Comparison of ENCODE assay signal across 21 cellular contexts in the genomic region with DNA sequence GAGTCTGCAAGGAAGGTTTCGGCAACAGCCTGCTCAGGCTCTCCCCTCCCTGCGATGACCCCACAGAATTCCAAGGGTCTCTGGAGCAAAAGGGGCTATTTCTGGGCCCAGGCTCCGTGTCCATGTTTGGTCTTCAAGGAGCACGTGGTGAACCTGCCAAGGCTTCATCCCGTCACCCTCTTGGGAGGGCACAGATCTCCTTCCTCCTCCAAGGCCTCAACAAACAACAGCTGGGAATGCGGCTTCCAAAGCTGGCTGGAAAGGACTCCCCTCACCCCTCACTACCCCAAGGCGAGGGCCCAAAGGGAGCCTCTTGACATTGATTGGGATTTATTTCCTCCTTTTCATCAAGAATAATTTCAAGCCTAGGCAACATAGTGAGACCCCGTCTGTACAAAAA. TPM values are rescaled to one million over a fixed set of nuclear protein-coding genes. Genes with fewer than 3 reads are reported as not detected.
DNase-seq lines count a peak whose midpoint lies in the region; ATAC-seq, FAIRE-seq and TF ChIP-seq lines count a peak whose summit lies in the region.
"Had no signal": no experiment of that assay in that cellular context is flagged by ENCODE, and none has a peak within 500 bp of the region (broad histone marks: within the 10 kb centered on the region; RNA-seq: fewer than 3 reads in every experiment).

No MANE protein-coding gene starts in this region.

- ATAC-seq in upper lobe of right lung: no peak
- ATAC-seq in HG02840 (IDR thresholded peaks at IDR 0.05; ENCODE audit: low FRiP score, unreplicated experiment): no peak

- H3K27ac ChIP-seq in RWPE1 (peak overlapping the region; percentile 1; the same call in 1 of the 2 replicates), H1 (ENCODE audit: low read depth, low read length) (no peak overlapping the region), sigmoid colon (no peak overlapping the region), upper lobe of right lung (no peak overlapping the region), SK-N-SH (ENCODE audit: low read depth in 2 of 2, low read length in 1 of 2) (no peak overlapping the region)
- H3K27ac ChIP-seq: C4-2B had no signal

- H2BK5ac ChIP-seq in H1 (ENCODE audit: low read depth, low read length): no peak overlapping the region

- no peaks in the 10 kb centered on the region for H3K79me2 ChIP-seq in H1 (ENCODE audit: control insufficient read depth in 1 of 2, insufficient read depth in 2 of 2, low read length in 2 of 2)
- no peaks in the 10 kb centered on the region for H3K79me2 ChIP-seq in SK-N-SH (ENCODE audit: insufficient read depth)

- H2BK120ac ChIP-seq in H1 (replicated peaks; ENCODE audit: low read depth, low read length): no peak overlapping the region

- H3K4me3 ChIP-seq in H1 (ENCODE audit: extremely low read depth in 1 of 4, insufficient read depth in 2 of 4, low read depth in 3 of 4, low read length in 4 of 4) (no peak overlapping the region), sigmoid colon (no peak overlapping the region), upper lobe of right lung (no peak overlapping the region), SK-N-SH (ENCODE audit: low read depth in 2 of 2, low read length in 1 of 2) (no peak overlapping the region)

- CTCF ChIA-PET in RWPE1 (lab: Yijun Ruan, JAX): interaction anchor here (0.6 kb wide), 1 partner anchor 132 kb away, joined by 5 read pairs; no protein-coding TSS in a partner anchor
- CTCF ChIA-PET in H1 (lab: Charles Lee; ENCODE audit: partially characterized antibody): no interaction called here
- CTCF ChIA-PET in SK-N-SH (lab: Yijun Ruan, JAX): no interaction called here

- TF ChIP-seq EP300 in H1 (IDR thresholded peaks at IDR 0.05; ENCODE audit: borderline replicate concordance in 1 of 2, low read depth in 2 of 2, low read length in 2 of 2) (no peak), sigmoid colon (IDR thresholded peaks at IDR 0.05) (no peak), SK-N-SH (IDR thresholded peaks at IDR 0.05; ENCODE audit: borderline replicate concordance in 1 of 2, low read depth in 1 of 2, low read length in 1 of 2) (no peak)

- 0 out of 2 replicates have a peak overlapping the region, but pooled peaks have one; percentile 35 for H4K8ac ChIP-seq in H1 (ENCODE audit: extremely low read depth, insufficient read depth, low read length)

- no peak for FAIRE-seq in H1 (lab: Jason Lieb, UNC)
- FAIRE-seq: A204.1, HTR-8/SVneo had no signal

- no peak overlapping the region for H3K4ac ChIP-seq in H1 (replicated peaks; ENCODE audit: insufficient read length, low read depth, low read length)

- H3K23me2 ChIP-seq in H1 (ENCODE audit: low read depth, low read length): no peaks in the 10 kb centered on the region

- H3F3A ChIP-seq in SK-N-SH (replicated peaks; ENCODE audit: insufficient read depth): no peaks in the 10 kb centered on the region

- no peaks in the 10 kb centered on the region for H3K36me3 ChIP-seq in H1 (ENCODE audit: control insufficient read depth in 2 of 4, insufficient read depth in 4 of 4, low read length in 3 of 4)
- H3K36me3 ChIP-seq in sigmoid colon: no peaks in the 10 kb centered on the region
- no peaks in the 10 kb centered on the region for H3K36me3 ChIP-seq in upper lobe of right lung
- no peaks in the 10 kb centered on the region for H3K36me3 ChIP-seq in SK-N-SH (replicated peaks in 1 of 2; ENCODE audit: control insufficient read depth in 1 of 2, insufficient read depth in 2 of 2, low read length in 1 of 2)

- H3K9me3 ChIP-seq in H1 (ENCODE audit: insufficient read depth in 2 of 2, low read depth in 1 of 2, low read length in 1 of 2): no peaks in the 10 kb centered on the region
- H3K9me3 ChIP-seq in sigmoid colon: no peaks in the 10 kb centered on the region
- H3K9me3 ChIP-seq in upper lobe of right lung: no peaks in the 10 kb centered on the region
- H3K9me3 ChIP-seq in SK-N-SH: no peaks in the 10 kb centered on the region

- H3K27me3 ChIP-seq in H1 (replicated peaks in 1 of 4; ENCODE audit: control insufficient read depth in 3 of 4, extremely low read depth in 1 of 4, insufficient read depth in 3 of 4, low read length in 3 of 4): no peaks in the 10 kb centered on the region
- H3K27me3 ChIP-seq in sigmoid colon: no peaks in the 10 kb centered on the region
- H3K27me3 ChIP-seq in upper lobe of right lung: no peaks in the 10 kb centered on the region
- no peaks in the 10 kb centered on the region for H3K27me3 ChIP-seq in SK-N-SH (ENCODE audit: insufficient read depth)

- no peak overlapping the region for H3K9ac ChIP-seq in H1 (replicated peaks in 1 of 4; ENCODE audit: extremely low read depth in 1 of 4, low read depth in 3 of 4, low read length in 3 of 4)
- no peak overlapping the region for H3K9ac ChIP-seq in SK-N-SH

- no peak overlapping the region for H3K14ac ChIP-seq in H1 (ENCODE audit: insufficient read length)

- H3K4me1 ChIP-seq in H1 (replicated peaks in 1 of 4; ENCODE audit: control insufficient read depth in 3 of 4, insufficient read depth in 4 of 4, low read length in 3 of 4): no peaks in the 10 kb centered on the region
- H3K4me1 ChIP-seq in sigmoid colon: no peaks in the 10 kb centered on the region
- no peaks in the 10 kb centered on the region for H3K4me1 ChIP-seq in upper lobe of right lung
- H3K4me1 ChIP-seq in SK-N-SH (ENCODE audit: control insufficient read depth in 1 of 2, insufficient read depth in 2 of 2, low read depth in 1 of 2, low read length in 1 of 2): peaks cover 0 to 12% of the 10 kb centered on the region in 2 experiments; a peak in 1 of 4 replicates

- H2BK15ac ChIP-seq in H1 (ENCODE audit: low read length): no peak overlapping the region

- H3K79me1 ChIP-seq in H1 (ENCODE audit: low read depth, low read length): no peaks in the 10 kb centered on the region

- H2AFZ ChIP-seq in H1 (ENCODE audit: low read length): no peak overlapping the region
- no peak overlapping the region for H2AFZ ChIP-seq in SK-N-SH (ENCODE audit: low read depth)

- no peaks in the 10 kb centered on the region for H3K9me2 ChIP-seq in SK-N-SH

- TF ChIP-seq POLR2A in H1 (IDR thresholded peaks at IDR 0.05; ENCODE audit: control extremely low read depth in 1 of 2, low read depth in 2 of 2, low read length in 2 of 2) (no peak), sigmoid colon (IDR thresholded peaks at IDR 0.05) (no peak)

- H3K23ac ChIP-seq in H1 (ENCODE audit: insufficient read length): no peak overlapping the region

- H2BK12ac ChIP-seq in H1 (ENCODE audit: low read depth, low read length): no peak overlapping the region

- no peak overlapping the region for H3K56ac ChIP-seq in H1 (replicated peaks; ENCODE audit: insufficient read length, low read depth, low read length)

- WGBS in H1 (ENCODE audit: extremely low coverage in 1 of 2, insufficient coverage in 1 of 2, insufficient read length in 1 of 2, insufficient replicate concordance in 2 of 2, low coverage in 1 of 2, low lambda C conversion rate in 2 of 2, missing lambda C conversion rate in 1 of 2), 2 experiments: 80% methylated on average over 8 of the region's 8 CpGs; no CpG with 5 or more reads in 1 of the 2 experiments
- WGBS in sigmoid colon, 2 donors: 86 to 88% methylated on average over 8 of the region's 8 CpGs
- WGBS in SK-N-SH (ENCODE audit: low lambda C conversion rate): 80% methylated on average over 8 of the region's 8 CpGs

- H3K4me2 ChIP-seq in H1 (ENCODE audit: insufficient read depth in 1 of 2, low read depth in 2 of 2, low read length in 2 of 2) (no peak overlapping the region), SK-N-SH (no peak overlapping the region)

- H2BK20ac ChIP-seq in H1 (ENCODE audit: low read length): no peak overlapping the region

- no peak overlapping the region for H4K91ac ChIP-seq in H1 (replicated peaks; ENCODE audit: insufficient read length, low read length)

- TF ChIP-seq RAD21 in H1 (IDR thresholded peaks at IDR 0.05 in 1 of 2, conservative IDR thresholded peaks at IDR 0.05 in 1 of 2; ENCODE audit: low read depth in 2 of 2, low read length in 2 of 2) (no peak), SK-N-SH (IDR thresholded peaks at IDR 0.05; ENCODE audit: low read length) (no peak)

- H2AK5ac ChIP-seq in H1 (ENCODE audit: low read depth, low read length): no peak overlapping the region

- intact Hi-C loops in sigmoid colon (cut with DNase I) (no loop called here), upper lobe of right lung (cut with DNase I) (no loop called here)

- H4K5ac ChIP-seq in H1 (ENCODE audit: insufficient read length, low read depth, low read length): no peak overlapping the region

- DNase-seq in RWPE1 (ENCODE audit: low spot score) (no peak), H1 (ENCODE audit: low read depth in 1 of 2, low spot score in 2 of 2) (no peak), sigmoid colon (peak; percentile 33), upper lobe of right lung (peak; percentile 34), SK-N-SH (no peak)
- no peak for DNase-seq in stimulated activated CD8-positive, alpha-beta memory T cell treated with anti-CD3 and anti-CD28 coated beads, Interleukin-4, amount 100 ng/mL, for 48 hours
- DNase-seq in activated CD8-positive, alpha-beta memory T cell treated with anti-CD3 and anti-CD28 coated beads, Interleukin-2, amount 50 U/mL, for 48 hours: no peak
- DNase-seq: AML-193; CD4-positive, alpha-beta T cell; DMS153; DMS79 treated with DMSO at 0.1 percent for 48 hours; GF-D8; GOT3; H9; KBM-7 had no signal

- H4K20me1 ChIP-seq in H1 (replicated peaks in 1 of 2; ENCODE audit: control insufficient read depth in 1 of 2, insufficient read depth in 2 of 2, low read length in 2 of 2): no peaks in the 10 kb centered on the region
- no peaks in the 10 kb centered on the region for H4K20me1 ChIP-seq in SK-N-SH (ENCODE audit: insufficient read depth)

- POLR2A ChIA-PET in RWPE1 (lab: Yijun Ruan, JAX; ENCODE audit: low non-redundant PET) (no interaction called here), H1 (lab: Charles Lee; ENCODE audit: partially characterized antibody) (no interaction called here), SK-N-SH (lab: Yijun Ruan, JAX) (no interaction called here)

- no peak for TF ChIP-seq CTCF in RWPE1 (conservative IDR thresholded peaks at IDR 0.05; ENCODE audit: low read depth)
- TF ChIP-seq CTCF in H1 (IDR thresholded peaks at IDR 0.05; ENCODE audit: control extremely low read depth in 1 of 3, insufficient read depth in 1 of 3, low read depth in 1 of 3, low read length in 3 of 3): no peak
- TF ChIP-seq CTCF in sigmoid colon (IDR thresholded peaks at IDR 0.05): no peak
- no peak for TF ChIP-seq CTCF in upper lobe of right lung (IDR thresholded peaks at IDR 0.05)
- no peak for TF ChIP-seq CTCF in SK-N-SH (IDR thresholded peaks at IDR 0.05)

- H3K18ac ChIP-seq in H1 (ENCODE audit: extremely low read depth, low read length): no peak overlapping the region

RNA-seq across cellular contexts. Expression of a gene that starts 14.0 kb away (rescaled TPM):
- not detected in 2 replicates for total RNA-seq in H1 (2021; fragmentation: NEBNext Ultra II Directional; extraction: Animal tissue kit (Norgen Biotek cat#: 25700))
- polyA plus RNA-seq in H1 (2011; rRNA removed): not detected in 2 replicates
- polyA plus RNA-seq in H1 (2011; cell fraction: cytosol; rRNA removed): not detected
- polyA plus RNA-seq in H1 (2011; cell fraction: nucleus; rRNA removed): not detected
- not detected in 4 replicates for polyA plus RNA-seq in H1 (2012, experiment 1 of 2)
- polyA plus RNA-seq in H1 (2012, experiment 2 of 2): not detected
- polyA plus RNA-seq in H1 (2013, experiment 1 of 2): not detected
- not detected for polyA plus RNA-seq in H1 (2013, experiment 2 of 2)
- polyA minus RNA-seq in H1 (2011; rRNA and poly(A)+ RNA removed): 0.41 TPM in 1 of 2 replicates, not detected in the other
- polyA minus RNA-seq in H1 (2011; cell fraction: cytosol; rRNA and poly(A)+ RNA removed): not detected
- not detected for polyA minus RNA-seq in H1 (2011; cell fraction: nucleus; rRNA and poly(A)+ RNA removed)
- total RNA-seq in sigmoid colon: not detected
- 1 to 10 TPM in 1 of 3 donors, under 1 TPM in 1, not detected in 1; 0.26 to 1.4 TPM for polyA plus RNA-seq in sigmoid colon
- 0.29 TPM for total RNA-seq in upper lobe of right lung
- not detected in 2 replicates for polyA plus RNA-seq in SK-N-SH (2012; rRNA removed)
- not detected in 2 replicates for polyA plus RNA-seq in SK-N-SH (2012; cell fraction: cytosol; rRNA removed)
- polyA plus RNA-seq in SK-N-SH (2012; cell fraction: nucleus; rRNA removed): 0.04 TPM in 1 of 2 replicates, not detected in the other
- total RNA-seq: CD4-positive, alpha-beta T cell; H9 had no signal
- polyA plus RNA-seq: BJ, IgD-negative memory B cell had no signal

RNA-seq across cellular contexts. Expression of a gene that starts 50.8 kb away (rescaled TPM):
- total RNA-seq in H1 (2021; fragmentation: NEBNext Ultra II Directional; extraction: Animal tissue kit (Norgen Biotek cat#: 25700)): not detected in 2 replicates
- polyA plus RNA-seq in H1 (2011; rRNA removed) (not detected in 2 replicates), sigmoid colon (under 1 TPM in 1 of 3 donors, not detected in 2; 0.19 TPM), SK-N-SH (2012; rRNA removed) (0.19 and 0.41 TPM in 2 replicates)
- polyA plus RNA-seq in H1 (2011; cell fraction: cytosol; rRNA removed): not detected
- not detected for polyA plus RNA-seq in H1 (2011; cell fraction: nucleus; rRNA removed)
- polyA plus RNA-seq in H1 (2012, experiment 1 of 2): not detected in 4 replicates
- polyA plus RNA-seq in H1 (2012, experiment 2 of 2): not detected
- not detected for polyA plus RNA-seq in H1 (2013, experiment 1 of 2)
- polyA plus RNA-seq in H1 (2013, experiment 2 of 2): not detected
- polyA minus RNA-seq in H1 (2011; rRNA and poly(A)+ RNA removed): not detected in 2 replicates
- polyA minus RNA-seq in H1 (2011; cell fraction: cytosol; rRNA and poly(A)+ RNA removed): not detected
- polyA minus RNA-seq in H1 (2011; cell fraction: nucleus; rRNA and poly(A)+ RNA removed): not detected
- total RNA-seq in sigmoid colon (not detected), upper lobe of right lung (not detected)
- 0.39 and 0.49 TPM in 2 replicates for polyA plus RNA-seq in SK-N-SH (2012; cell fraction: cytosol; rRNA removed)
- polyA plus RNA-seq in SK-N-SH (2012; cell fraction: nucleus; rRNA removed): 0.11 and 0.21 TPM in 2 replicates
- total RNA-seq: CD4-positive, alpha-beta T cell; H9 had no signal
- polyA plus RNA-seq: BJ, IgD-negative memory B cell had no signal

Comparison
In these comparisons a context has a peak if more than half of its experiments do, and no peak if none do; other contexts are left out.
1. DNase-seq: peak in sigmoid colon (single experiment) and upper lobe of right lung (single experiment); none in RWPE1 (single experiment), H1 (0 of 2), SK-N-SH (single experiment), stimulated activated CD8-positive, alpha-beta memory T cell treated with anti-CD3 and anti-CD28 coated beads, Interleukin-4, amount 100 ng/mL, for 48 hours (single experiment) and activated CD8-positive, alpha-beta memory T cell treated with anti-CD3 and anti-CD28 coated beads, Interleukin-2, amount 50 U/mL, for 48 hours (single experiment).